ENCODE assay signal across 10 cellular contexts in genomic region chr9:34454571-34455065, GRCh38. TPM values are rescaled to one million over a fixed set of nuclear protein-coding genes. Genes with fewer than 3 reads are reported as not detected.
A peak's percentile ranks its signal among the peaks of the same experiment; 100 is the strongest.
DNase-seq lines count a peak whose midpoint lies in the region.
"Had no signal": no experiment of that assay in that cellular context is flagged by ENCODE, and none has a peak within 500 bp of the region (broad histone marks: within the 10 kb centered on the region; RNA-seq: fewer than 3 reads in every experiment).

No MANE protein-coding gene starts in this region.

- H3K4me1 ChIP-seq in CD4-positive, alpha-beta memory T cell (ENCODE audit: insufficient read depth, low read length) = peaks cover 19% of the 10 kb centered on the region

- H3K9me3 Mint-ChIP-seq in CD4-positive, alpha-beta memory T cell = peaks cover 0 to 2% (median 0%) of the 10 kb centered on the region in 8 donors
- H3K9me3 Mint-ChIP-seq: activated naive CD8-positive, alpha-beta T cell treated with anti-CD3 and anti-CD28 coated beads, Interleukin-2, amount 10 ng/mL, durations not matched to agents 7 days and 5 days had no signal

- H3K9me3 ChIP-seq in CD4-positive, alpha-beta memory T cell (ENCODE audit: control insufficient read depth in 1 of 2, low read length in 2 of 2) = no peaks in the 10 kb centered on the region
- H3K9me3 ChIP-seq: left lung had no signal

- no peak overlapping the region for H3K27ac ChIP-seq in caudate nucleus (ENCODE audit: low read depth, low read length)
- no peak overlapping the region for H3K27ac ChIP-seq in CD4-positive, alpha-beta memory T cell (ENCODE audit: low read depth, low read length)
- H3K27ac ChIP-seq: left lung had no signal

- no peaks in the 10 kb centered on the region for H3K36me3 ChIP-seq in CD4-positive, alpha-beta memory T cell (ENCODE audit: insufficient read depth, low read length)
- H3K36me3 ChIP-seq: left lung had no signal

- CTCF ChIA-PET in CD4-positive, alpha-beta memory T cell (lab: Charles Lee; ENCODE audit: partially characterized antibody) = interaction anchor here (0.7 to 2.0 kb wide), 6 partner anchors 10 to 179 kb away, joined by 3 to 6 read pairs (median 4); no protein-coding TSS in a partner anchor

- no peaks in the 10 kb centered on the region for H3K27me3 ChIP-seq in CD4-positive, alpha-beta memory T cell (ENCODE audit: insufficient read depth, low read length)
- H3K27me3 ChIP-seq: left lung had no signal

- H3K27ac Mint-ChIP-seq in CD4-positive, alpha-beta memory T cell = no peak overlapping the region
- H3K27ac Mint-ChIP-seq: activated naive CD8-positive, alpha-beta T cell treated with anti-CD3 and anti-CD28 coated beads, Interleukin-2, amount 10 ng/mL, durations not matched to agents 7 days and 5 days had no signal

- intact Hi-C loops in CD4-positive, alpha-beta memory T cell (cut with micrococcal nuclease) = loop anchor here (5.0 kb wide), 2 partner anchors 407 to 637 kb away; partner anchors contain the start of genes UBAP2 and UBE2R2

- H3K4me1 Mint-ChIP-seq in CD4-positive, alpha-beta memory T cell = peaks cover 22 to 31% (median 26%) of the 10 kb centered on the region in 4 donors

- POLR2A ChIA-PET in CD4-positive, alpha-beta memory T cell (lab: Charles Lee; ENCODE audit: partially characterized antibody) = no interaction called here

- in situ Hi-C loops in G401 (cut with HindIII; ENCODE audit: low sequenced_read_pairs) = no loop called here

- no peaks in the 10 kb centered on the region for H3K27me3 Mint-ChIP-seq in CD4-positive, alpha-beta memory T cell

- H3K36me3 Mint-ChIP-seq in CD4-positive, alpha-beta memory T cell = peaks cover 4% of the 10 kb centered on the region in 2 donors

- peak; percentile 66 for DNase-seq in activated CD8-positive, alpha-beta memory T cell treated with anti-CD3 and anti-CD28 coated beads, Interleukin-2, amount 50 U/mL, for 48 hours
- no peak for DNase-seq in activated CD8-positive, alpha-beta memory T cell treated with anti-CD3 and anti-CD28 coated beads for 24 hours
- DNase-seq in M059J (ENCODE audit: low read depth) = peak; percentile 89
- peak in 46 of 61 donors; percentile 12 to 93 (median 50) for DNase-seq in caudate nucleus (lab: John Stamatoyannopoulos, UW)
- DNase-seq in renal cortical epithelial cell (ENCODE audit: low read depth) = peak; percentile 16
- no peak for DNase-seq in G401 (ENCODE audit: low spot score)
- no peak for DNase-seq in NCI-H345 treated with DMSO at 0.1 percent for 48 hours (lab: John Stamatoyannopoulos, UW; ENCODE audit: unreplicated experiment)
- no peak for DNase-seq in CD4-positive, alpha-beta memory T cell
- DNase-seq: activated naive CD8-positive, alpha-beta T cell treated with anti-CD3 and anti-CD28 coated beads, Interleukin-2, amount 10 ng/mL, durations not matched to agents 7 days and 5 days; left lung had no signal

- peak overlapping the region in 1 of 8 donors; percentile 14 for H3K4me3 Mint-ChIP-seq in CD4-positive, alpha-beta memory T cell
- H3K4me3 Mint-ChIP-seq: activated naive CD8-positive, alpha-beta T cell treated with anti-CD3 and anti-CD28 coated beads, Interleukin-2, amount 10 ng/mL, durations not matched to agents 7 days and 5 days had no signal

- no peak overlapping the region for H3K4me3 ChIP-seq in CD4-positive, alpha-beta memory T cell (ENCODE audit: low read length in 2 of 2)
- H3K4me3 ChIP-seq: left lung had no signal

RNA-seq across cellular contexts. Expression of gene FAM219A, which starts 3.8 kb away (rescaled TPM):
- total RNA-seq in M059J (2014; rRNA removed; shearing (Covaris generic)) = 14.6 and 31.1 TPM in 2 replicates
- total RNA-seq in renal cortical epithelial cell = 11.6 and 17.2 TPM in 2 replicates
- total RNA-seq in G401 (2014; rRNA removed; shearing (Covaris generic)) = 5.2 TPM in 2 replicates
- 10 to 100 TPM; 13.9 to 16.3 TPM for total RNA-seq in CD4-positive, alpha-beta memory T cell
- 1 to 10 TPM in 1 of 2 donors, under 1 TPM in 1; 0.33 to 1.4 TPM for polyA plus RNA-seq in CD4-positive, alpha-beta memory T cell

RNA-seq across cellular contexts. Expression of gene DNAI1, which starts 4.0 kb away (rescaled TPM):
- total RNA-seq in M059J (2014; rRNA removed; shearing (Covaris generic)) = not detected in 2 replicates
- total RNA-seq in renal cortical epithelial cell = 0.99 TPM in 1 of 2 replicates, not detected in the other
- total RNA-seq in G401 (2014; rRNA removed; shearing (Covaris generic)) = not detected in 2 replicates
- not detected for total RNA-seq in CD4-positive, alpha-beta memory T cell
- not detected for polyA plus RNA-seq in CD4-positive, alpha-beta memory T cell
- total RNA-seq: activated naive CD8-positive, alpha-beta T cell treated with anti-CD3 and anti-CD28 coated beads, Interleukin-2, amount 10 ng/mL, durations not matched to agents 7 days and 5 days had no signal

Comparison
In these comparisons a context has a peak if more than half of its experiments do, and no peak if none do; other contexts are left out.
1. DNase-seq: peak in activated CD8-positive, alpha-beta memory T cell treated with anti-CD3 and anti-CD28 coated beads, Interleukin-2, amount 50 U/mL, for 48 hours (single experiment), M059J (single experiment), caudate nucleus (46 of 61) and renal cortical epithelial cell (single experiment); none in activated CD8-positive, alpha-beta memory T cell treated with anti-CD3 and anti-CD28 coated beads for 24 hours (single experiment), G401 (single experiment), NCI-H345 treated with DMSO at 0.1 percent for 48 hours (single experiment) and CD4-positive, alpha-beta memory T cell (0 of 5).